In the genomic region with DNA sequence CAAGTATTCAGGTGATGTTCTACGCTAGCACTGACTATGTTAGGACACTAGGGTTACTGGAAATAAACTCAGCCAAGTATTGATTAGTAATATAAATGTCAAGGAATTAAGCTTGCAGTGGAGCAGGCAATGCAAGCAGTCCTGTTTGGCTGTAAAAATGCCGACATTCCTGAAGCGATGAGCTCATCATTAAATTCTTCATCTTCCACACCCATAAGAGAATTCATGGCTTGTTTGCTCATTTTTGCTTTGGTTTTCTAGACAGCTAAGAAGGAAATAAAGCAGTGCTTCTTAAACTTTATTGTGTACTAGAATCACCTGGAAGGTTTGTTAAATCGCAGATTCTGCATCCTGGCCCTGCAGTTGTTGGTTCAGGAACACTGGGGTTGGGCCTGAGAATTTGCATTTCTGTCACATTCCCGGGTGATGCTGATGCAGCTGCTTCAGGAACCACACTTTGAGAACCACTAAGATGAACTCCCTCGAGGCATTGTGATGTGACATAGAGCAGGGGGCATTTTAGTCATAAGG, we compare ENCODE assay signal across 12 cellular contexts. TPM values are rescaled to one million over a fixed set of nuclear protein-coding genes. Genes with fewer than 3 reads are reported as not detected.
DNase-seq lines count a peak whose midpoint lies in the region; ATAC-seq and TF ChIP-seq lines count a peak whose summit lies in the region.
"Had no signal": no experiment of that assay in that cellular context is flagged by ENCODE, and none has a peak within 500 bp of the region (broad histone marks: within the 10 kb centered on the region; RNA-seq: fewer than 3 reads in every experiment).

No MANE protein-coding gene starts in this region.

- peak; percentile 74 for DNase-seq in ACHN
- DNase-seq in M059J (ENCODE audit: low read depth): peak; percentile 76
- no peak for DNase-seq in esophagus muscularis mucosa (ENCODE audit: extremely low spot score)
- DNase-seq in mucosa of descending colon: no peak
- DNase-seq in activated CD4-positive, alpha-beta T cell treated with anti-CD3 and anti-CD28 coated beads for 1 hour: no peak
- no peak for DNase-seq in posterior cingulate gyrus
- no peak for DNase-seq in 8988T
- no peak for DNase-seq in NCI-H1417 treated with DMSO at 0.1 percent for 48 hours (lab: John Stamatoyannopoulos, UW)
- DNase-seq: activated CD8-positive, alpha-beta T cell treated with anti-CD3 and anti-CD28 coated beads, Interleukin-2, amount 10 ng/mL, durations not matched to agents 7 days and 5 days; dorsolateral prefrontal cortex; stimulated activated naive CD4-positive, alpha-beta T cell had no signal

- in situ Hi-C loops in ACHN (cut with HindIII; ENCODE audit: low pct_ligation_motif_present, low pct_unique_long_range_greater_than_20kb, low sequenced_read_pairs): no loop called here

- H3K9me3 ChIP-seq in esophagus muscularis mucosa (no peaks in the 10 kb centered on the region), mucosa of descending colon (no peaks in the 10 kb centered on the region)

- intact Hi-C loops in esophagus muscularis mucosa (cut with DNase I) (no loop called here), mucosa of descending colon (cut with DNase I, micrococcal nuclease) (no loop called here), posterior cingulate gyrus (cut with DNase I) (no loop called here)

- ATAC-seq in mucosa of descending colon: peak; percentile 28
- ATAC-seq: activated CD8-positive, alpha-beta T cell treated with anti-CD3 and anti-CD28 coated beads, Interleukin-2, amount 10 ng/mL, durations not matched to agents 7 days and 5 days; natural killer cell treated with Interleukin-12 subunit alpha and Interleukin-12 subunit beta and Interleukin-15 and Interleukin-18, amount 100 ng/mL, for 72 hours had no signal

- H3K4me3 ChIP-seq in esophagus muscularis mucosa (peak overlapping the region in 2 of 4 donors; percentile 9 to 17), mucosa of descending colon (no peak overlapping the region)
- H3K4me3 ChIP-seq: dorsolateral prefrontal cortex had no signal

- peaks cover 27 to 63% (median 56%) of the 10 kb centered on the region in 4 donors for H3K4me1 ChIP-seq in esophagus muscularis mucosa
- H3K4me1 ChIP-seq in mucosa of descending colon (ENCODE audit: low read depth): peaks cover 10% of the 10 kb centered on the region

- H3K36me3 ChIP-seq in esophagus muscularis mucosa (peaks cover 0 to 17% (median 10%) of the 10 kb centered on the region in 4 donors), mucosa of descending colon (ENCODE audit: low read depth) (no peaks in the 10 kb centered on the region)

- peak overlapping the region; percentile 63 to 76 (median 67) for H3K27ac ChIP-seq in esophagus muscularis mucosa (replicated peaks in 1 of 4)
- H3K27ac ChIP-seq: dorsolateral prefrontal cortex had no signal

- no peaks in the 10 kb centered on the region for H3K27me3 ChIP-seq in esophagus muscularis mucosa

- TF ChIP-seq EP300 in esophagus muscularis mucosa (IDR thresholded peaks at IDR 0.05): no peak

- 49% methylated on average over 6 of the region's 6 CpGs for WGBS in esophagus muscularis mucosa

- TF ChIP-seq CTCF in esophagus muscularis mucosa (IDR thresholded peaks at IDR 0.05) (no peak), mucosa of descending colon (IDR thresholded peaks at IDR 0.05) (no peak)

- TF ChIP-seq POLR2A in esophagus muscularis mucosa (IDR thresholded peaks at IDR 0.05; ENCODE audit: low read depth): no peak

RNA-seq across cellular contexts. Expression of a gene that starts 17.8 kb away (rescaled TPM):
- total RNA-seq in M059J (2014; rRNA removed; shearing (Covaris generic)): 38.2 and 47.6 TPM in 2 replicates
- total RNA-seq in esophagus muscularis mucosa (100 to 1,000 TPM in 3 of 4 donors, 10 to 100 TPM in 1; 98.4 to 216 (median 186) TPM), mucosa of descending colon (10 to 100 TPM; 24.4 to 46.4 (median 35.5) TPM)

Comparison
In these comparisons a context has a peak if more than half of its experiments do, and no peak if none do; other contexts are left out.
1. DNase-seq: peak in ACHN (single experiment) and M059J (single experiment); none in esophagus muscularis mucosa (single experiment), mucosa of descending colon (0 of 3), activated CD4-positive, alpha-beta T cell treated with anti-CD3 and anti-CD28 coated beads for 1 hour (single experiment), posterior cingulate gyrus (0 of 10), 8988T (single experiment) and NCI-H1417 treated with DMSO at 0.1 percent for 48 hours (single experiment).